ENCODE assay signal across 8 cellular contexts in genomic region chr6:161618816-161619454, GRCh38.
DNase-seq lines count a peak whose midpoint lies in the region; ATAC-seq and TF ChIP-seq lines count a peak whose summit lies in the region.

No MANE protein-coding gene starts in this region.

- peaks cover 16% of the 10 kb centered on the region for H3K4me1 Mint-ChIP-seq in neural progenitor cell
- no peaks in the 10 kb centered on the region for H3K4me1 Mint-ChIP-seq in activated CD8-positive, alpha-beta T cell treated with anti-CD3 and anti-CD28 coated beads, Interleukin-2, amount 10 ng/mL, durations not matched to agents 7 days and 5 days (ENCODE audit: low read depth)
- H3K4me1 Mint-ChIP-seq in CD8-positive, alpha-beta memory T cell: no peaks in the 10 kb centered on the region

- TF ChIP-seq CTCF in GM12873 (IDR thresholded peaks at IDR 0.05; ENCODE audit: insufficient read depth, low read depth, low read length, missing control alignments): peak; percentile 26
- peak; percentile 71 for TF ChIP-seq CTCF in neural progenitor cell (IDR thresholded peaks at IDR 0.05)
- TF ChIP-seq CTCF in GM20000 (IDR thresholded peaks at IDR 0.05; ENCODE audit: extremely low read depth, missing control alignments): no peak

- no peak overlapping the region for H3K4me3 Mint-ChIP-seq in neural progenitor cell
- no peak overlapping the region for H3K4me3 Mint-ChIP-seq in activated CD8-positive, alpha-beta T cell treated with anti-CD3 and anti-CD28 coated beads, Interleukin-2, amount 10 ng/mL, durations not matched to agents 7 days and 5 days
- H3K4me3 Mint-ChIP-seq in CD8-positive, alpha-beta memory T cell: no peak overlapping the region

- no peaks in the 10 kb centered on the region for H3K36me3 Mint-ChIP-seq in neural progenitor cell
- no peaks in the 10 kb centered on the region for H3K36me3 Mint-ChIP-seq in activated CD8-positive, alpha-beta T cell treated with anti-CD3 and anti-CD28 coated beads, Interleukin-2, amount 10 ng/mL, durations not matched to agents 7 days and 5 days (ENCODE audit: low read depth)
- H3K36me3 Mint-ChIP-seq in CD8-positive, alpha-beta memory T cell: no peaks in the 10 kb centered on the region

- peaks cover 4% of the 10 kb centered on the region for H3K9me3 Mint-ChIP-seq in neural progenitor cell
- no peaks in the 10 kb centered on the region for H3K9me3 Mint-ChIP-seq in activated CD8-positive, alpha-beta T cell treated with anti-CD3 and anti-CD28 coated beads, Interleukin-2, amount 10 ng/mL, durations not matched to agents 7 days and 5 days (ENCODE audit: insufficient read depth)
- peaks cover 0 to 9% (median 0%) of the 10 kb centered on the region in 5 donors for H3K9me3 Mint-ChIP-seq in CD8-positive, alpha-beta memory T cell

- no peaks in the 10 kb centered on the region for H3K79me2 ChIP-seq in neural progenitor cell (ENCODE audit: low read depth)

- H3K27ac ChIP-seq in neural progenitor cell: no peak overlapping the region
- no peak overlapping the region for H3K27ac ChIP-seq in CD8-positive, alpha-beta memory T cell (ENCODE audit: low read depth, low read length)

- H3K27me3 ChIP-seq in neural progenitor cell: no peaks in the 10 kb centered on the region
- H3K27me3 ChIP-seq in CD8-positive, alpha-beta memory T cell (ENCODE audit: insufficient read depth, low read length, poor library complexity, severe bottlenecking): no peaks in the 10 kb centered on the region

- no peak overlapping the region for H3K4me3 ChIP-seq in neural progenitor cell
- H3K4me3 ChIP-seq in CD8-positive, alpha-beta memory T cell (ENCODE audit: low read length): no peak overlapping the region

- H3K27ac Mint-ChIP-seq in neural progenitor cell: no peak overlapping the region
- H3K27ac Mint-ChIP-seq in activated CD8-positive, alpha-beta T cell treated with anti-CD3 and anti-CD28 coated beads, Interleukin-2, amount 10 ng/mL, durations not matched to agents 7 days and 5 days: no peak overlapping the region
- H3K27ac Mint-ChIP-seq in CD8-positive, alpha-beta memory T cell: no peak overlapping the region

- H3K36me3 ChIP-seq in neural progenitor cell: no peaks in the 10 kb centered on the region
- H3K36me3 ChIP-seq in CD8-positive, alpha-beta memory T cell (ENCODE audit: insufficient read depth, low read length): no peaks in the 10 kb centered on the region

- no peak for ATAC-seq in activated CD8-positive, alpha-beta T cell treated with anti-CD3 and anti-CD28 coated beads, Interleukin-2, amount 10 ng/mL, durations not matched to agents 7 days and 5 days

- DNase-seq in NCI-H69 (lab: John Stamatoyannopoulos, UW): peak; percentile 86
- DNase-seq in ecto neural progenitor cell (ENCODE audit: low spot score): peak; percentile 69
- peak; percentile 78 for DNase-seq in neural progenitor cell (ENCODE audit: low spot score)
- DNase-seq in activated CD8-positive, alpha-beta T cell treated with anti-CD3 and anti-CD28 coated beads, Interleukin-2, amount 10 ng/mL, durations not matched to agents 7 days and 5 days: no peak
- no peak for DNase-seq in CD8-positive, alpha-beta memory T cell
- no peak for DNase-seq in GM20000 (ENCODE audit: low spot score)
- DNase-seq in NCI-H1436 (lab: John Stamatoyannopoulos, UW): no peak

- no peaks in the 10 kb centered on the region for H4K20me1 ChIP-seq in neural progenitor cell (ENCODE audit: low read depth)

- H3K27me3 Mint-ChIP-seq in neural progenitor cell (ENCODE audit: insufficient read depth, low read depth): peaks cover 2% of the 10 kb centered on the region
- H3K27me3 Mint-ChIP-seq in activated CD8-positive, alpha-beta T cell treated with anti-CD3 and anti-CD28 coated beads, Interleukin-2, amount 10 ng/mL, durations not matched to agents 7 days and 5 days (ENCODE audit: low read depth): no peaks in the 10 kb centered on the region
- peaks cover 0 to 5% of the 10 kb centered on the region in 2 donors for H3K27me3 Mint-ChIP-seq in CD8-positive, alpha-beta memory T cell

- peaks cover 7% of the 10 kb centered on the region for H3K4me1 ChIP-seq in neural progenitor cell
- no peaks in the 10 kb centered on the region for H3K4me1 ChIP-seq in CD8-positive, alpha-beta memory T cell (ENCODE audit: insufficient read depth, low read length)

- CTCF ChIA-PET in activated CD8-positive, alpha-beta T cell treated with anti-CD3 and anti-CD28 coated beads, Interleukin-2, amount 10 ng/mL, durations not matched to agents 7 days and 5 days (lab: Charles Lee): no interaction called here
- CTCF ChIA-PET in CD8-positive, alpha-beta memory T cell (lab: Charles Lee): no interaction called here

- H3K9me3 ChIP-seq in neural progenitor cell (ENCODE audit: low read depth): no peaks in the 10 kb centered on the region
- no peaks in the 10 kb centered on the region for H3K9me3 ChIP-seq in CD8-positive, alpha-beta memory T cell (ENCODE audit: low read length)

- no peaks in the 10 kb centered on the region for H3F3A ChIP-seq in neural progenitor cell (ENCODE audit: low read depth)

- H3K4me2 ChIP-seq in neural progenitor cell: no peak overlapping the region

- H3K9ac ChIP-seq in neural progenitor cell: no peak overlapping the region

- POLR2A ChIA-PET in activated CD8-positive, alpha-beta T cell treated with anti-CD3 and anti-CD28 coated beads, Interleukin-2, amount 10 ng/mL, durations not matched to agents 7 days and 5 days (lab: Charles Lee): no interaction called here
- POLR2A ChIA-PET in CD8-positive, alpha-beta memory T cell (lab: Charles Lee): interaction anchor here (0.6 kb wide), 1 partner anchor 15 kb away, joined by 4 read pairs; no protein-coding TSS in a partner anchor

- H2AFZ ChIP-seq in neural progenitor cell (replicated peaks): no peak overlapping the region

Comparison
In these comparisons a context has a peak if more than half of its experiments do, and no peak if none do; other contexts are left out.
1. DNase-seq: peak in NCI-H69 (single experiment), ecto neural progenitor cell (single experiment) and neural progenitor cell (single experiment); none in activated CD8-positive, alpha-beta T cell treated with anti-CD3 and anti-CD28 coated beads, Interleukin-2, amount 10 ng/mL, durations not matched to agents 7 days and 5 days (single experiment), CD8-positive, alpha-beta memory T cell (0 of 5), GM20000 (single experiment) and NCI-H1436 (single experiment).